In the genomic region with DNA sequence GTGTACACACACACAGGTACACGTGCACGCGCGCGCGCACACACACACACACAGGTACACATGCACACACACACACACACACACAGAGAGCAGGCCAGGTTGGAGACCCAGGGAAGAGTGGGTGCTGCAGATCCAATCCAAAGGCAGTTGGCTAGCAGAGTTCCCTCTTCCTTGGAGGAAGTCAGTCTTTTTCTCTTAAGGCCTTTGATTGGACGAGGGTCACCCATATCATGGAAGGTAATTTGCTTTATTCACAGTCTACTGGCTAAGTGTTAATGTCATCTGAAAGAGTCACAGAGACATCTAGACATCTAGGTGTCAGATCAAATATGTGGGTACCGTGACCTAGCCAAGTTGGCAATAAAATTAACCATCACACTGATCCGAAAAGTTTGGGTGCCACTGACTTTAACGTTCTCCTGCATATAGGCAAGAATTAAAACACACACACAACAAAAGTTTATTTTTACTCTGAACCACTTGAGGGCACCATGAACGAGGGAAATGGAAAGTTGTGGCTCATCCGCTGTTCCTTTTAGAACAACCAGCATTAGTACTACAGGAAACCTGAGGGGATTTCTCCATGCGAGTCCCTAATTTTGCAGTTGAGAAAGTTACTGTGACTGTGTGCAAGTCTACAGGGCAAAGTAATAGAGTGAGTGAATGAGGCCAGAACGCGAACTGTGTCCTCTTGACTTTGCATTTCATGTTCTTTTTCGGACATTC, we compare ENCODE assay signal across 9 cellular contexts.
DNase-seq lines count a peak whose midpoint lies in the region; ATAC-seq and TF ChIP-seq lines count a peak whose summit lies in the region.
"Had no signal": no experiment of that assay in that cellular context is flagged by ENCODE, and none has a peak within 500 bp of the region (broad histone marks: within the 10 kb centered on the region; RNA-seq: fewer than 3 reads in every experiment).

No MANE protein-coding gene starts in this region.

- no peak for TF ChIP-seq POLR2A in body of pancreas (IDR thresholded peaks at IDR 0.05)

- peaks cover 7% of the 10 kb centered on the region for H3K4me1 ChIP-seq in body of pancreas

- WGBS in body of pancreas, 2 donors: 66 to 68% methylated on average over 15 to 16 of the region's 16 CpGs

- peak; percentile 68 for TF ChIP-seq CTCF in LNCaP clone FGC (IDR thresholded peaks at IDR 0.05; ENCODE audit: control insufficient read depth, extremely low read depth, insufficient read depth)
- TF ChIP-seq CTCF in body of pancreas (IDR thresholded peaks at IDR 0.05): peak in 4 of 7 experiments; percentile 10 to 29 (median 16)
- no peak for TF ChIP-seq CTCF in GM13977 (IDR thresholded peaks at IDR 0.05; ENCODE audit: extremely low read depth, insufficient read depth, missing control alignments)
- TF ChIP-seq CTCF in omental fat pad (IDR thresholded peaks at IDR 0.05): no peak

- H3K27ac ChIP-seq in body of pancreas: no peak overlapping the region
- H3K27ac ChIP-seq: esophagus squamous epithelium had no signal

- in situ Hi-C loops in Caki2 (cut with HindIII; ENCODE audit: low pct_unique_long_range_greater_than_20kb, low sequenced_read_pairs) (no loop called here), GM13977 (cut with MboI; ENCODE audit: low pct_unique_long_range_greater_than_20kb, low sequenced_read_pairs, unreplicated experiment) (no loop called here)

- no peaks in the 10 kb centered on the region for H3K27me3 ChIP-seq in body of pancreas
- H3K27me3 ChIP-seq: esophagus squamous epithelium had no signal

- ATAC-seq in body of pancreas: no peak
- peak; percentile 81 for ATAC-seq in left lobe of liver
- no peak for ATAC-seq in omental fat pad (ENCODE audit: low FRiP score)

- peak; percentile 30 for DNase-seq in Caki2 (ENCODE audit: low read depth)
- no peak for DNase-seq in LNCaP clone FGC (ENCODE audit: low read depth)
- DNase-seq in body of pancreas: no peak
- DNase-seq in left lobe of liver (ENCODE audit: low spot score): no peak
- no peak for DNase-seq in GM13977 (ENCODE audit: low spot score)
- no peak for DNase-seq in stimulated activated naive CD4-positive, alpha-beta T cell (lab: John Stamatoyannopoulos, UW)
- DNase-seq in omental fat pad (ENCODE audit: low spot score): no peak
- DNase-seq in T-helper 1 cell: no peak
- DNase-seq: esophagus squamous epithelium had no signal

- H3K9me3 ChIP-seq in body of pancreas: no peaks in the 10 kb centered on the region
- H3K9me3 ChIP-seq: esophagus squamous epithelium had no signal

- intact Hi-C loops in body of pancreas (cut with DNase I): no loop called here

- H3K36me3 ChIP-seq in body of pancreas (replicated peaks in 1 of 2; ENCODE audit: insufficient read depth in 1 of 2, low read depth in 2 of 2): no peaks in the 10 kb centered on the region
- H3K36me3 ChIP-seq: esophagus squamous epithelium had no signal

- H3K4me3 ChIP-seq in LNCaP clone FGC (ENCODE audit: low read depth, low read length) (no peak overlapping the region), body of pancreas (no peak overlapping the region)
- H3K4me3 ChIP-seq: esophagus squamous epithelium had no signal

Comparison
In these comparisons a context has a peak if more than half of its experiments do, and no peak if none do; other contexts are left out.
1. CTCF ChIP-seq: peak in LNCaP clone FGC (single experiment) and body of pancreas (4 of 7); none in GM13977 (single experiment) and omental fat pad (0 of 3).